ENCODE assay signal across 28 cellular contexts in genomic region chr19:55618426-55618825, GRCh38. TPM values are rescaled to one million over a fixed set of nuclear protein-coding genes. Genes with fewer than 3 reads are reported as not detected.
DNase-seq lines count a peak whose midpoint lies in the region; ATAC-seq, FAIRE-seq and TF ChIP-seq lines count a peak whose summit lies in the region.
"Had no signal": no experiment of that assay in that cellular context is flagged by ENCODE, and none has a peak within 500 bp of the region (broad histone marks: within the 10 kb centered on the region; RNA-seq: fewer than 3 reads in every experiment).

No MANE protein-coding gene starts in this region.

- no peak for DNase-seq in HepG2 (ENCODE audit: low spot score)
- DNase-seq in right lobe of liver: no peak
- DNase-seq in naive thymus-derived CD8-positive, alpha-beta T cell: no peak
- no peak for DNase-seq in upper lobe of right lung
- DNase-seq in posterior vena cava (ENCODE audit: low spot score): no peak
- DNase-seq in activated T-cell treated with anti-CD3 and anti-CD28 coated beads, Interleukin-2, amount 50 U/mL, for 1 hour: no peak
- DNase-seq: aorta; BE2C; effector memory CD4-positive, alpha-beta T cell; midbrain; naive B cell; NCI-H1436 treated with DMSO at 0.1 percent for 48 hours; NCI-H446 treated with DMSO at 0.1 percent for 48 hours; NCI-H774; SHP77; stimulated activated CD4-positive, alpha-beta T cell treated with anti-CD3 and anti-CD28 coated beads, Interleukin-1b, Interleukin-23, amount 100 ng/mL, for 48 hours; stimulated activated naive CD8-positive, alpha-beta T cell treated with anti-CD3 and anti-CD28 coated beads, Interleukin-15, Interleukin-2, amounts not matched to agents 100 U/mL and 50 U/mL, for 24 hours; testis had no signal

- no peaks in the 10 kb centered on the region for H3K27me3 Mint-ChIP-seq in brain
- H3K27me3 Mint-ChIP-seq in naive thymus-derived CD8-positive, alpha-beta T cell: no peaks in the 10 kb centered on the region
- H3K27me3 Mint-ChIP-seq: activated naive CD4-positive, alpha-beta T cell treated with anti-CD3 and anti-CD28 coated beads, Interleukin-2, amount 50 U/mL, for 24 hours; IgD-negative memory B cell; naive B cell had no signal

- H3K9me3 ChIP-seq in HepG2 (ENCODE audit: low read length) (no peaks in the 10 kb centered on the region), right lobe of liver (no peaks in the 10 kb centered on the region), upper lobe of right lung (no peaks in the 10 kb centered on the region)
- H3K9me3 ChIP-seq: BE2C, pancreas, right atrium auricular region, testis had no signal

- H2AFZ ChIP-seq in HepG2 (ENCODE audit: low read length): no peak overlapping the region

- peaks cover 12% of the 10 kb centered on the region for H3K4me1 Mint-ChIP-seq in brain
- H3K4me1 Mint-ChIP-seq in naive thymus-derived CD8-positive, alpha-beta T cell: peaks cover 16 to 32% (median 31%) of the 10 kb centered on the region in 4 donors

- H3K36me3 Mint-ChIP-seq in brain: peaks cover 28% of the 10 kb centered on the region
- H3K36me3 Mint-ChIP-seq in naive thymus-derived CD8-positive, alpha-beta T cell: peaks cover 0 to 11% (median 6%) of the 10 kb centered on the region in 3 donors
- H3K36me3 Mint-ChIP-seq: naive B cell had no signal

- intact Hi-C loops in HepG2 (cut with micrococcal nuclease; ENCODE audit: unreplicated experiment): no loop called here
- intact Hi-C loops in right lobe of liver (cut with DNase I): no loop called here
- intact Hi-C loops in upper lobe of right lung (cut with DNase I): no loop called here
- intact Hi-C loops in posterior vena cava (cut with DNase I): no loop called here

- POLR2A ChIA-PET in HepG2 (lab: Yijun Ruan, JAX): interaction anchor here (0.7 kb wide), 1 partner anchor 12 kb away, joined by 5 read pairs; no protein-coding TSS in a partner anchor
- POLR2A ChIA-PET in naive thymus-derived CD8-positive, alpha-beta T cell (lab: Charles Lee): interaction anchor here (1.3 to 3.1 kb wide), 2 partner anchors 13 to 279 kb away, joined by 3 to 24 read pairs; partner anchors contain the start of genes KMT5C and ZNF865

- WGBS in HepG2 (ENCODE audit: low lambda C conversion rate): 88% methylated on average over 7 of the region's 7 CpGs
- WGBS in right lobe of liver (ENCODE audit: insufficient coverage, low coverage, low lambda C conversion rate, missing lambda C conversion rate): 64% methylated on average over 5 of the region's 7 CpGs

- H3K27ac Mint-ChIP-seq in brain: peak overlapping the region in 4 of 5 experiments; percentile 41 to 85 (median 57)
- peak overlapping the region in 6 of 10 donors; percentile 40 to 92 (median 80) for H3K27ac Mint-ChIP-seq in naive thymus-derived CD8-positive, alpha-beta T cell
- H3K27ac Mint-ChIP-seq: activated naive CD4-positive, alpha-beta T cell treated with anti-CD3 and anti-CD28 coated beads, Interleukin-2, amount 50 U/mL, for 24 hours had no signal

- H3K27ac ChIP-seq in HepG2 (ENCODE audit: extremely low read length, insufficient read depth, low read length) (no peak overlapping the region), right lobe of liver (no peak overlapping the region), upper lobe of right lung (peak overlapping the region; percentile 49)
- H3K27ac ChIP-seq: coronary artery, pancreas, right atrium auricular region, testis had no signal

- H3K79me2 ChIP-seq in HepG2 (ENCODE audit: insufficient read depth, low read length): no peaks in the 10 kb centered on the region

- CTCF ChIA-PET in HepG2 (lab: Yijun Ruan, JAX; ENCODE audit: low intra/inter-chr PET ratio, low total read pairs): no interaction called here

- H3K9me3 Mint-ChIP-seq in brain: peaks cover 0 to 3% (median 0%) of the 10 kb centered on the region in 5 experiments
- no peaks in the 10 kb centered on the region for H3K9me3 Mint-ChIP-seq in naive thymus-derived CD8-positive, alpha-beta T cell
- H3K9me3 Mint-ChIP-seq: activated naive CD4-positive, alpha-beta T cell treated with anti-CD3 and anti-CD28 coated beads, Interleukin-2, amount 50 U/mL, for 24 hours; IgD-negative memory B cell; naive B cell had no signal

- H4K20me1 ChIP-seq in HepG2 (ENCODE audit: insufficient read depth, low read length): peaks cover 8% of the 10 kb centered on the region; the same call in 1 of the 2 replicates

- TF ChIP-seq POLR2A in HepG2 (IDR thresholded peaks at IDR 0.05; ENCODE audit: insufficient read depth in 1 of 2, low read depth in 2 of 2, low read length in 2 of 2) (no peak), right lobe of liver (IDR thresholded peaks at IDR 0.05) (no peak)

- no peak overlapping the region for H3K4me3 Mint-ChIP-seq in brain
- H3K4me3 Mint-ChIP-seq in naive thymus-derived CD8-positive, alpha-beta T cell: peak overlapping the region in 2 of 10 donors; percentile 19 to 29
- H3K4me3 Mint-ChIP-seq: activated naive CD4-positive, alpha-beta T cell treated with anti-CD3 and anti-CD28 coated beads, Interleukin-2, amount 50 U/mL, for 24 hours; naive B cell had no signal

- H3K27me3 ChIP-seq in HepG2 (ENCODE audit: control insufficient read depth in 1 of 2, insufficient read depth in 2 of 2, low read length in 2 of 2) (no peaks in the 10 kb centered on the region), right lobe of liver (no peaks in the 10 kb centered on the region), upper lobe of right lung (no peaks in the 10 kb centered on the region)
- H3K27me3 ChIP-seq: BE2C, pancreas, right atrium auricular region, testis had no signal

- TF ChIP-seq RAD21 in HepG2 (CRISPR knock-in tag; IDR thresholded peaks at IDR 0.05): no peak

- no peak overlapping the region for H3K9ac ChIP-seq in HepG2 (ENCODE audit: insufficient read depth, low read depth, low read length)

- in situ Hi-C loops in HepG2 (cut with HindIII; ENCODE audit: extremely low pct_ligation_motif_present, low pct_unique_long_range_greater_than_20kb): no loop called here

- ATAC-seq in HepG2 (no peak), right lobe of liver (no peak), upper lobe of right lung (no peak), HG02623 (IDR thresholded peaks at IDR 0.05; ENCODE audit: unreplicated experiment) (no peak)
- ATAC-seq in naive thymus-derived CD8-positive, alpha-beta T cell: no peak
- ATAC-seq: HCT116; Panc1; pancreas; stimulated activated naive CD8-positive, alpha-beta T cell treated with anti-CD3 and anti-CD28 coated beads, Interleukin-15, Interleukin-2, amounts not matched to agents 100 U/mL and 50 U/mL, for 24 hours had no signal

- H3K36me3 ChIP-seq in HepG2 (replicated peaks in 1 of 2; ENCODE audit: control insufficient read depth in 1 of 2, insufficient read depth in 2 of 2, low read length in 2 of 2) (peaks cover 2 to 5% of the 10 kb centered on the region in 2 experiments; a peak in 1 of 5 replicates), right lobe of liver (peaks cover 0 to 14% (median 0%) of the 10 kb centered on the region in 4 donors), upper lobe of right lung (peaks cover 26% of the 10 kb centered on the region)

- BruUV-seq in HepG2 (replicated peaks; lab: Mats Ljungman, UMichigan): no TSS peak

- H3K4me2 ChIP-seq in HepG2 (ENCODE audit: low read depth, low read length): no peak overlapping the region

- TF ChIP-seq CTCF in HepG2 (CRISPR knock-in tag; IDR thresholded peaks at IDR 0.05) (no peak), right lobe of liver (IDR thresholded peaks at IDR 0.05) (no peak), brain (conservative IDR thresholded peaks at IDR 0.05) (no peak), upper lobe of right lung (IDR thresholded peaks at IDR 0.05) (no peak)

- H3K4me1 ChIP-seq in HepG2 (ENCODE audit: insufficient read depth, low read length) (peaks cover 19% of the 10 kb centered on the region), right lobe of liver (no peaks in the 10 kb centered on the region), upper lobe of right lung (peaks cover 21% of the 10 kb centered on the region)
- H3K4me1 ChIP-seq: BE2C, pancreas had no signal

- H3K4me3 ChIP-seq in HepG2 (replicated peaks in 1 of 3; ENCODE audit: insufficient read depth in 1 of 3, low read depth in 2 of 3, low read length in 3 of 3) (no peak overlapping the region), right lobe of liver (no peak overlapping the region), upper lobe of right lung (no peak overlapping the region)
- H3K4me3 ChIP-seq: coronary artery, pancreas, right atrium auricular region, testis had no signal

- TF ChIP-seq EP300 in HepG2 (IDR thresholded peaks at IDR 0.05; ENCODE audit: low read depth in 2 of 2, low read length in 2 of 2): no peak
- no peak for TF ChIP-seq EP300 in HepG2 (CRISPR knock-in tag; IDR thresholded peaks at IDR 0.05; ENCODE audit: borderline replicate concordance)

- no peak for FAIRE-seq in HepG2 (lab: Jason Lieb, UNC)
- FAIRE-seq: islet of Langerhans, pancreas had no signal

RNA-seq across cellular contexts. Expression of gene ZNF784, which starts 5.9 kb away (rescaled TPM):
- total RNA-seq in HepG2 (2016; rRNA removed; fragmentation: Illumina TruSeq; extraction: Trizol): 4.0 and 4.2 TPM in 2 replicates
- total RNA-seq in HepG2 (2016; cell fraction: cytosol; rRNA removed; fragmentation: Illumina TruSeq; extraction: Trizol; ENCODE audit: low read depth): 1.1 and 1.3 TPM in 2 replicates
- total RNA-seq in HepG2 (2016; cell fraction: insoluble cytoplasmic fraction; rRNA removed; fragmentation: Illumina TruSeq; extraction: Trizol): 3.2 and 4.6 TPM in 2 replicates
- 3.3 and 3.7 TPM in 2 replicates for total RNA-seq in HepG2 (2016; cell fraction: membrane; rRNA removed; fragmentation: Illumina TruSeq; extraction: Trizol)
- total RNA-seq in HepG2 (2016; cell fraction: nucleus; rRNA removed; fragmentation: Illumina TruSeq; extraction: Trizol): 1.9 and 2.1 TPM in 2 replicates
- 4.1 and 5.1 TPM in 2 replicates for polyA plus RNA-seq in HepG2 (2011; rRNA removed)
- polyA plus RNA-seq in HepG2 (2011; cell fraction: cytosol; rRNA removed): 2.9 and 3.0 TPM in 2 replicates
- polyA plus RNA-seq in HepG2 (2011; cell fraction: nucleus; rRNA removed): 9.8 and 12.0 TPM in 2 replicates
- 4.6 and 5.3 TPM in 2 replicates for polyA plus RNA-seq in HepG2 (2012)
- polyA plus RNA-seq in HepG2 (2016; cell fraction: cytosol; fragmentation: Illumina TruSeq; extraction: Trizol; ENCODE audit: low read depth): 1.1 and 1.2 TPM in 2 replicates
- polyA plus RNA-seq in HepG2 (2016; cell fraction: insoluble cytoplasmic fraction; fragmentation: Illumina TruSeq; extraction: Trizol; ENCODE audit: low read depth): 4.7 and 4.8 TPM in 2 replicates
- polyA plus RNA-seq in HepG2 (2016; cell fraction: membrane; fragmentation: Illumina TruSeq; extraction: Trizol; ENCODE audit: low read depth): 1.6 and 1.9 TPM in 2 replicates
- polyA plus RNA-seq in HepG2 (2016; cell fraction: nucleus; fragmentation: Illumina TruSeq; extraction: Trizol; ENCODE audit: insufficient read depth, low read depth): 4.1 and 5.8 TPM in 2 replicates
- polyA minus RNA-seq in HepG2 (2011; rRNA and poly(A)+ RNA removed; ENCODE audit: low replicate concordance): 2.9 and 8.2 TPM in 2 replicates
- polyA minus RNA-seq in HepG2 (2011; cell fraction: cytosol; rRNA and poly(A)+ RNA removed): 1.7 and 2.9 TPM in 2 replicates
- 4.8 and 5.4 TPM in 2 replicates for polyA minus RNA-seq in HepG2 (2011; cell fraction: nucleus; rRNA and poly(A)+ RNA removed)
- 1 to 10 TPM; 2.9 to 5.5 (median 4.1) TPM for total RNA-seq in right lobe of liver
- 5.8 TPM for polyA plus RNA-seq in brain (ENCODE audit: insufficient read depth, low read depth, low replicate concordance)
- 1 to 10 TPM; 8.1 to 9.2 TPM for total RNA-seq in naive thymus-derived CD8-positive, alpha-beta T cell
- polyA plus RNA-seq in naive thymus-derived CD8-positive, alpha-beta T cell: 1 to 10 TPM in 2 of 3 donors, under 1 TPM in 1; 0.64 to 1.4 (median 1.1) TPM
- 9.7 TPM for total RNA-seq in upper lobe of right lung
- 1 to 10 TPM; 3.6 to 4.3 TPM for total RNA-seq in posterior vena cava

RNA-seq across cellular contexts. Expression of gene ZNF865, which starts 13.0 kb away (rescaled TPM):
- total RNA-seq in HepG2 (2016; rRNA removed; fragmentation: Illumina TruSeq; extraction: Trizol) (0.93 and 1.0 TPM in 2 replicates), right lobe of liver (1 to 10 TPM; 4.2 to 6.0 (median 4.7) TPM), upper lobe of right lung (18.4 TPM), posterior vena cava (10 to 100 TPM; 10.1 to 12.6 TPM)
- 0.26 and 0.30 TPM in 2 replicates for total RNA-seq in HepG2 (2016; cell fraction: cytosol; rRNA removed; fragmentation: Illumina TruSeq; extraction: Trizol; ENCODE audit: low read depth)
- total RNA-seq in HepG2 (2016; cell fraction: insoluble cytoplasmic fraction; rRNA removed; fragmentation: Illumina TruSeq; extraction: Trizol): 0.83 and 0.93 TPM in 2 replicates
- total RNA-seq in HepG2 (2016; cell fraction: membrane; rRNA removed; fragmentation: Illumina TruSeq; extraction: Trizol): 1.1 and 1.3 TPM in 2 replicates
- 0.97 and 1.1 TPM in 2 replicates for total RNA-seq in HepG2 (2016; cell fraction: nucleus; rRNA removed; fragmentation: Illumina TruSeq; extraction: Trizol)
- polyA plus RNA-seq in HepG2 (2011; rRNA removed) (1.0 and 1.5 TPM in 2 replicates), brain (ENCODE audit: insufficient read depth, low read depth, low replicate concordance) (10.4 TPM)
- polyA plus RNA-seq in HepG2 (2011; cell fraction: cytosol; rRNA removed): 1.2 and 1.9 TPM in 2 replicates
- polyA plus RNA-seq in HepG2 (2011; cell fraction: nucleus; rRNA removed): 3.2 and 3.9 TPM in 2 replicates
- 1.9 and 2.1 TPM in 2 replicates for polyA plus RNA-seq in HepG2 (2012)
- 0.71 and 0.81 TPM in 2 replicates for polyA plus RNA-seq in HepG2 (2016; cell fraction: cytosol; fragmentation: Illumina TruSeq; extraction: Trizol; ENCODE audit: low read depth)
- 3.6 and 4.1 TPM in 2 replicates for polyA plus RNA-seq in HepG2 (2016; cell fraction: insoluble cytoplasmic fraction; fragmentation: Illumina TruSeq; extraction: Trizol; ENCODE audit: low read depth)
- 2.4 and 2.8 TPM in 2 replicates for polyA plus RNA-seq in HepG2 (2016; cell fraction: membrane; fragmentation: Illumina TruSeq; extraction: Trizol; ENCODE audit: low read depth)
- polyA plus RNA-seq in HepG2 (2016; cell fraction: nucleus; fragmentation: Illumina TruSeq; extraction: Trizol; ENCODE audit: insufficient read depth, low read depth): 6.6 and 6.7 TPM in 2 replicates
- polyA minus RNA-seq in HepG2 (2011; rRNA and poly(A)+ RNA removed; ENCODE audit: low replicate concordance): 2.5 and 2.6 TPM in 2 replicates
- 2.0 and 2.2 TPM in 2 replicates for polyA minus RNA-seq in HepG2 (2011; cell fraction: cytosol; rRNA and poly(A)+ RNA removed)
- polyA minus RNA-seq in HepG2 (2011; cell fraction: nucleus; rRNA and poly(A)+ RNA removed): 0.62 and 0.90 TPM in 2 replicates
- 10 to 100 TPM; 21.6 to 24.4 TPM for total RNA-seq in naive thymus-derived CD8-positive, alpha-beta T cell
- polyA plus RNA-seq in naive thymus-derived CD8-positive, alpha-beta T cell: under 1 TPM in 2 of 3 donors, not detected in 1; 0.22 to 0.33 TPM

RNA-seq across cellular contexts. Expression of gene ZNF524, which starts 18.3 kb away (rescaled TPM):
- total RNA-seq in HepG2 (2016; rRNA removed; fragmentation: Illumina TruSeq; extraction: Trizol) (1.6 and 4.6 TPM in 2 replicates), right lobe of liver (10 to 100 TPM in 4 of 6 experiments, 1 to 10 TPM in 2; 8.2 to 21.0 (median 11.3) TPM), upper lobe of right lung (28.6 TPM), posterior vena cava (10 to 100 TPM; 10.6 to 11.1 TPM)
- total RNA-seq in HepG2 (2016; cell fraction: cytosol; rRNA removed; fragmentation: Illumina TruSeq; extraction: Trizol; ENCODE audit: low read depth): 6.2 and 7.2 TPM in 2 replicates
- total RNA-seq in HepG2 (2016; cell fraction: insoluble cytoplasmic fraction; rRNA removed; fragmentation: Illumina TruSeq; extraction: Trizol): 2.8 and 4.6 TPM in 2 replicates
- 7.6 and 10.2 TPM in 2 replicates for total RNA-seq in HepG2 (2016; cell fraction: membrane; rRNA removed; fragmentation: Illumina TruSeq; extraction: Trizol)
- total RNA-seq in HepG2 (2016; cell fraction: nucleus; rRNA removed; fragmentation: Illumina TruSeq; extraction: Trizol): 2.7 TPM in 2 replicates
- polyA plus RNA-seq in HepG2 (2011; rRNA removed) (3.2 and 5.0 TPM in 2 replicates), brain (ENCODE audit: insufficient read depth, low read depth, low replicate concordance) (20.5 TPM)
- 3.9 and 7.0 TPM in 2 replicates for polyA plus RNA-seq in HepG2 (2011; cell fraction: cytosol; rRNA removed)
- polyA plus RNA-seq in HepG2 (2011; cell fraction: nucleus; rRNA removed): 8.3 and 9.7 TPM in 2 replicates
- polyA plus RNA-seq in HepG2 (2012): 2.9 and 4.1 TPM in 2 replicates
- 8.5 and 8.9 TPM in 2 replicates for polyA plus RNA-seq in HepG2 (2016; cell fraction: cytosol; fragmentation: Illumina TruSeq; extraction: Trizol; ENCODE audit: low read depth)
- polyA plus RNA-seq in HepG2 (2016; cell fraction: insoluble cytoplasmic fraction; fragmentation: Illumina TruSeq; extraction: Trizol; ENCODE audit: low read depth): 3.6 and 4.5 TPM in 2 replicates
- polyA plus RNA-seq in HepG2 (2016; cell fraction: membrane; fragmentation: Illumina TruSeq; extraction: Trizol; ENCODE audit: low read depth): 9.0 and 9.5 TPM in 2 replicates
- 4.9 and 5.2 TPM in 2 replicates for polyA plus RNA-seq in HepG2 (2016; cell fraction: nucleus; fragmentation: Illumina TruSeq; extraction: Trizol; ENCODE audit: insufficient read depth, low read depth)
- polyA minus RNA-seq in HepG2 (2011; rRNA and poly(A)+ RNA removed; ENCODE audit: low replicate concordance): 3.5 and 3.9 TPM in 2 replicates
- polyA minus RNA-seq in HepG2 (2011; cell fraction: cytosol; rRNA and poly(A)+ RNA removed): 2.5 and 3.1 TPM in 2 replicates
- polyA minus RNA-seq in HepG2 (2011; cell fraction: nucleus; rRNA and poly(A)+ RNA removed): 2.7 and 3.3 TPM in 2 replicates
- 10 to 100 TPM; 19.1 to 20.7 TPM for total RNA-seq in naive thymus-derived CD8-positive, alpha-beta T cell
- 10 to 100 TPM; 21.5 to 31.6 (median 23.6) TPM for polyA plus RNA-seq in naive thymus-derived CD8-positive, alpha-beta T cell

RNA-seq across cellular contexts. Expression of gene FIZ1, which starts 19.1 kb away (rescaled TPM):
- total RNA-seq in HepG2 (2016; rRNA removed; fragmentation: Illumina TruSeq; extraction: Trizol) (3.4 and 5.9 TPM in 2 replicates), right lobe of liver (10 to 100 TPM in 1 of 6 experiments, 1 to 10 TPM in 5; 3.0 to 13.1 (median 5.1) TPM), upper lobe of right lung (14.9 TPM), posterior vena cava (1 to 10 TPM; 7.8 to 9.7 TPM)
- total RNA-seq in HepG2 (2016; cell fraction: cytosol; rRNA removed; fragmentation: Illumina TruSeq; extraction: Trizol; ENCODE audit: low read depth): 0.97 and 1.0 TPM in 2 replicates
- total RNA-seq in HepG2 (2016; cell fraction: insoluble cytoplasmic fraction; rRNA removed; fragmentation: Illumina TruSeq; extraction: Trizol): 3.3 and 4.8 TPM in 2 replicates
- 3.8 and 4.3 TPM in 2 replicates for total RNA-seq in HepG2 (2016; cell fraction: membrane; rRNA removed; fragmentation: Illumina TruSeq; extraction: Trizol)
- total RNA-seq in HepG2 (2016; cell fraction: nucleus; rRNA removed; fragmentation: Illumina TruSeq; extraction: Trizol): 4.3 and 5.0 TPM in 2 replicates
- polyA plus RNA-seq in HepG2 (2011; rRNA removed) (3.6 and 4.1 TPM in 2 replicates), brain (ENCODE audit: insufficient read depth, low read depth, low replicate concordance) (30.5 TPM)
- polyA plus RNA-seq in HepG2 (2011; cell fraction: cytosol; rRNA removed): 2.4 and 3.2 TPM in 2 replicates
- 9.6 and 12.9 TPM in 2 replicates for polyA plus RNA-seq in HepG2 (2011; cell fraction: nucleus; rRNA removed)
- 6.5 and 7.8 TPM in 2 replicates for polyA plus RNA-seq in HepG2 (2012)
- 1.7 and 2.0 TPM in 2 replicates for polyA plus RNA-seq in HepG2 (2016; cell fraction: cytosol; fragmentation: Illumina TruSeq; extraction: Trizol; ENCODE audit: low read depth)
- polyA plus RNA-seq in HepG2 (2016; cell fraction: insoluble cytoplasmic fraction; fragmentation: Illumina TruSeq; extraction: Trizol; ENCODE audit: low read depth): 7.2 and 8.9 TPM in 2 replicates
- polyA plus RNA-seq in HepG2 (2016; cell fraction: membrane; fragmentation: Illumina TruSeq; extraction: Trizol; ENCODE audit: low read depth): 5.5 and 6.4 TPM in 2 replicates
- 14.5 and 17.0 TPM in 2 replicates for polyA plus RNA-seq in HepG2 (2016; cell fraction: nucleus; fragmentation: Illumina TruSeq; extraction: Trizol; ENCODE audit: insufficient read depth, low read depth)
- polyA minus RNA-seq in HepG2 (2011; rRNA and poly(A)+ RNA removed; ENCODE audit: low replicate concordance): 7.4 and 7.8 TPM in 2 replicates
- polyA minus RNA-seq in HepG2 (2011; cell fraction: cytosol; rRNA and poly(A)+ RNA removed): 4.2 and 4.4 TPM in 2 replicates
- polyA minus RNA-seq in HepG2 (2011; cell fraction: nucleus; rRNA and poly(A)+ RNA removed): 4.4 and 6.8 TPM in 2 replicates
- total RNA-seq in naive thymus-derived CD8-positive, alpha-beta T cell: 10 to 100 TPM; 19.0 to 22.0 TPM
- 1 to 10 TPM; 2.8 to 5.4 (median 3.4) TPM for polyA plus RNA-seq in naive thymus-derived CD8-positive, alpha-beta T cell

RNA-seq across cellular contexts. Expression of gene ZNF580, which starts 22.4 kb away (rescaled TPM):
- total RNA-seq in HepG2 (2016; rRNA removed; fragmentation: Illumina TruSeq; extraction: Trizol): 3.0 and 4.4 TPM in 2 replicates
- 4.9 and 7.2 TPM in 2 replicates for total RNA-seq in HepG2 (2016; cell fraction: cytosol; rRNA removed; fragmentation: Illumina TruSeq; extraction: Trizol; ENCODE audit: low read depth)
- 1.4 and 3.8 TPM in 2 replicates for total RNA-seq in HepG2 (2016; cell fraction: insoluble cytoplasmic fraction; rRNA removed; fragmentation: Illumina TruSeq; extraction: Trizol)
- 6.2 and 8.6 TPM in 2 replicates for total RNA-seq in HepG2 (2016; cell fraction: membrane; rRNA removed; fragmentation: Illumina TruSeq; extraction: Trizol)
- total RNA-seq in HepG2 (2016; cell fraction: nucleus; rRNA removed; fragmentation: Illumina TruSeq; extraction: Trizol): 3.4 and 4.3 TPM in 2 replicates
- polyA plus RNA-seq in HepG2 (2011; rRNA removed): 6.0 and 7.0 TPM in 2 replicates
- polyA plus RNA-seq in HepG2 (2011; cell fraction: cytosol; rRNA removed): 4.7 and 7.3 TPM in 2 replicates
- 27.6 and 35.1 TPM in 2 replicates for polyA plus RNA-seq in HepG2 (2011; cell fraction: nucleus; rRNA removed)
- 18.9 and 26.2 TPM in 2 replicates for polyA plus RNA-seq in HepG2 (2012)
- 32.0 and 36.6 TPM in 2 replicates for polyA plus RNA-seq in HepG2 (2016; cell fraction: cytosol; fragmentation: Illumina TruSeq; extraction: Trizol; ENCODE audit: low read depth)
- polyA plus RNA-seq in HepG2 (2016; cell fraction: insoluble cytoplasmic fraction; fragmentation: Illumina TruSeq; extraction: Trizol; ENCODE audit: low read depth): 11.3 and 16.8 TPM in 2 replicates
- 30.4 and 35.3 TPM in 2 replicates for polyA plus RNA-seq in HepG2 (2016; cell fraction: membrane; fragmentation: Illumina TruSeq; extraction: Trizol; ENCODE audit: low read depth)
- polyA plus RNA-seq in HepG2 (2016; cell fraction: nucleus; fragmentation: Illumina TruSeq; extraction: Trizol; ENCODE audit: insufficient read depth, low read depth): 20.0 and 25.7 TPM in 2 replicates
- polyA minus RNA-seq in HepG2 (2011; rRNA and poly(A)+ RNA removed; ENCODE audit: low replicate concordance): 7.9 and 9.8 TPM in 2 replicates
- 8.1 and 9.1 TPM in 2 replicates for polyA minus RNA-seq in HepG2 (2011; cell fraction: cytosol; rRNA and poly(A)+ RNA removed)
- 7.1 and 8.8 TPM in 2 replicates for polyA minus RNA-seq in HepG2 (2011; cell fraction: nucleus; rRNA and poly(A)+ RNA removed)
- total RNA-seq in right lobe of liver: 10 to 100 TPM in 1 of 6 experiments, 1 to 10 TPM in 5; 5.4 to 11.6 (median 6.5) TPM
- polyA plus RNA-seq in brain (ENCODE audit: insufficient read depth, low read depth, low replicate concordance): 43.5 TPM
- 100 to 1,000 TPM; 110 to 111 TPM for total RNA-seq in naive thymus-derived CD8-positive, alpha-beta T cell
- polyA plus RNA-seq in naive thymus-derived CD8-positive, alpha-beta T cell: 10 to 100 TPM; 15.3 to 21.7 (median 20.3) TPM
- 30.7 TPM for total RNA-seq in upper lobe of right lung
- total RNA-seq in posterior vena cava: 10 to 100 TPM; 32.0 to 36.7 TPM
